ENCODE assay signal across 34 cellular contexts in the genomic region with DNA sequence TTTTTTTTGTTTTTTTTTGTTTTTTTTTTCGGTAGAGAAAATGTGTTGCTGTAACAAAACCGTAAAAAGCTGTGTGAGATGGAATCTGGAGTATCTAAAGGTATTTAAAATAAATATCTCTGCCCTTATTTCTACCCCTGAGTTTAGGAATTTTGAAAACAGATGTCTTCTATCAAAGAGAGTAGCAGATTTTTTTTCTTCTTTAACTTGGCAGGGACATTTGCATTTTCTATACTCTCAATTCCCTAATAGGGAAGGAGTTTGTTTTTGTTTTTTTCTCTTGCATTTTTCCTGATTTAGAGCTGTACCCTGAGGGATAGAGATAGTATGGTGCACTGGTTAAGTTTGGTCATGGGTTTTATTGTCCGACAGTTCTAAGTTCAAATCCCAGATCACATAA.
"Had no signal": no experiment of that assay in that cellular context is flagged by ENCODE, and none has a peak within 500 bp of the region (broad histone marks: within the 10 kb centered on the region; RNA-seq: fewer than 3 reads in every experiment).

No MANE protein-coding gene starts in this region.

- H3K27ac Mint-ChIP-seq: activated B cell treated with CpG ODN at 0.5 μM for 24 hours; activated CD4-positive, alpha-beta memory T cell treated with anti-CD3 and anti-CD28 coated beads for 36 hours; activated CD4-positive, alpha-beta T cell treated with anti-CD3 and anti-CD28 coated beads, Interleukin-2, amount 10 ng/mL, durations not matched to agents 24 days and 14 days; activated CD8-positive, alpha-beta T cell treated with anti-CD3 and anti-CD28 coated beads for 36 hours; activated naive CD4-positive, alpha-beta T cell treated with anti-CD3 and anti-CD28 coated beads for 36 hours; activated naive CD4-positive, alpha-beta T cell treated with anti-CD3 and anti-CD28 coated beads, Interleukin-2, amount 50 U/mL, for 72 hours; activated naive CD8-positive, alpha-beta T cell treated with anti-CD3 and anti-CD28 coated beads for 36 hours; activated T-cell treated with anti-CD3 and anti-CD28 coated beads, Interleukin-2, amount 50 U/mL, for 72 hours; activated T-helper 1 cell treated with anti-CD3 and anti-CD28 coated beads, Interleukin-12 subunit alpha, Interleukin-12 subunit beta, Interleukin-2, Interleukin-4 antibody, amounts not matched to agents 30 ng/mL and 10 ng/mL and 1 ng/mL, durations not matched to agents 14 hours and 24 hours and 36 hours; activated T-helper 17 cell treated with anti-CD3 and anti-CD28 coated beads, Interleukin-2, amount 50 U/mL, for 72 hours; brain; T-helper 1 cell treated with Interleukin-12 subunit alpha and Interleukin-12 subunit beta and Interleukin-4 antibody, amounts not matched to agents 30 μg/mL and 1 μg/mL, for 36 hours; T-helper 2 cell treated with Interferon-gamma antibody and Interleukin-4, amounts not matched to agents 5 μg/mL and 100 μg/mL, for 36 hours had no signal

- H3K4me3 Mint-ChIP-seq: activated B cell treated with CpG ODN at 0.5 μM for 24 hours; activated CD4-positive, alpha-beta memory T cell treated with anti-CD3 and anti-CD28 coated beads for 36 hours; activated CD4-positive, alpha-beta T cell treated with anti-CD3 and anti-CD28 coated beads, Interleukin-2, amount 10 ng/mL, durations not matched to agents 24 days and 14 days; activated CD8-positive, alpha-beta T cell treated with anti-CD3 and anti-CD28 coated beads for 36 hours; activated naive CD4-positive, alpha-beta T cell treated with anti-CD3 and anti-CD28 coated beads for 36 hours; activated naive CD8-positive, alpha-beta T cell treated with anti-CD3 and anti-CD28 coated beads for 36 hours; activated T-cell treated with anti-CD3 and anti-CD28 coated beads, Interleukin-2, amount 50 U/mL, for 4 hours; activated T-cell treated with anti-CD3 and anti-CD28 coated beads, Interleukin-2, amount 50 U/mL, for 72 hours; activated T-helper 1 cell treated with anti-CD3 and anti-CD28 coated beads, Interleukin-12 subunit alpha, Interleukin-12 subunit beta, Interleukin-2, Interleukin-4 antibody, amounts not matched to agents 30 ng/mL and 10 ng/mL and 1 ng/mL, durations not matched to agents 14 hours and 24 hours and 36 hours; activated T-helper 17 cell treated with anti-CD3 and anti-CD28 coated beads, Interleukin-2, amount 50 U/mL, for 72 hours; brain; central memory CD8-positive, alpha-beta T cell; T-helper 1 cell treated with Interleukin-12 subunit alpha and Interleukin-12 subunit beta and Interleukin-4 antibody, amounts not matched to agents 30 μg/mL and 1 μg/mL, for 36 hours; T-helper 2 cell treated with Interferon-gamma antibody and Interleukin-4, amounts not matched to agents 5 μg/mL and 100 μg/mL, for 36 hours had no signal

- H3K4me3 ChIP-seq: cardiac muscle cell had no signal

- H3K27ac ChIP-seq: cardiac muscle cell, VCaP had no signal

- H3K4me1 Mint-ChIP-seq: activated B cell treated with CpG ODN at 0.5 μM for 24 hours; activated CD4-positive, alpha-beta T cell treated with anti-CD3 and anti-CD28 coated beads, Interleukin-2, amount 10 ng/mL, durations not matched to agents 24 days and 14 days; activated naive CD8-positive, alpha-beta T cell treated with anti-CD3 and anti-CD28 coated beads for 36 hours; activated T-helper 17 cell treated with anti-CD3 and anti-CD28 coated beads, Interleukin-2, amount 50 U/mL, for 72 hours; brain; central memory CD8-positive, alpha-beta T cell had no signal

- H3K9me3 Mint-ChIP-seq: activated B cell treated with CpG ODN at 0.5 μM for 24 hours; activated CD4-positive, alpha-beta memory T cell treated with anti-CD3 and anti-CD28 coated beads for 36 hours; activated CD4-positive, alpha-beta T cell treated with anti-CD3 and anti-CD28 coated beads, Interleukin-2, amount 10 ng/mL, durations not matched to agents 24 days and 14 days; activated CD8-positive, alpha-beta T cell treated with anti-CD3 and anti-CD28 coated beads for 36 hours; activated naive CD4-positive, alpha-beta T cell treated with anti-CD3 and anti-CD28 coated beads for 36 hours; activated T-helper 1 cell treated with anti-CD3 and anti-CD28 coated beads, Interleukin-12 subunit alpha, Interleukin-12 subunit beta, Interleukin-2, Interleukin-4 antibody, amounts not matched to agents 30 ng/mL and 10 ng/mL and 1 ng/mL, durations not matched to agents 14 hours and 24 hours and 36 hours; activated T-helper 17 cell treated with anti-CD3 and anti-CD28 coated beads, Interleukin-2, amount 50 U/mL, for 72 hours; brain; central memory CD8-positive, alpha-beta T cell; T-helper 1 cell treated with Interleukin-12 subunit alpha and Interleukin-12 subunit beta and Interleukin-4 antibody, amounts not matched to agents 30 μg/mL and 1 μg/mL, for 36 hours; T-helper 2 cell treated with Interferon-gamma antibody and Interleukin-4, amounts not matched to agents 5 μg/mL and 100 μg/mL, for 36 hours had no signal

- H3K27me3 ChIP-seq: cardiac muscle cell had no signal

- H3K27me3 Mint-ChIP-seq: activated B cell treated with CpG ODN at 0.5 μM for 24 hours; activated CD8-positive, alpha-beta T cell treated with anti-CD3 and anti-CD28 coated beads for 36 hours; activated naive CD8-positive, alpha-beta T cell treated with anti-CD3 and anti-CD28 coated beads for 36 hours; activated T-helper 17 cell treated with anti-CD3 and anti-CD28 coated beads, Interleukin-2, amount 50 U/mL, for 72 hours; brain had no signal

- DNase-seq: activated B cell treated with CpG ODN at 0.5 μM for 24 hours; activated CD4-positive, alpha-beta memory T cell treated with anti-CD3 and anti-CD28 coated beads for 36 hours; activated CD4-positive, alpha-beta T cell treated with anti-CD3 and anti-CD28 coated beads for 4 hours; activated CD4-positive, alpha-beta T cell treated with anti-CD3 and anti-CD28 coated beads, Interleukin-2, amount 10 ng/mL, durations not matched to agents 24 days and 14 days; activated CD4-positive, alpha-beta T cell treated with anti-CD3 and anti-CD28 coated beads, Interleukin-2, amount 50 U/mL, for 1 hour; activated CD4-positive, alpha-beta T cell treated with anti-CD3 and anti-CD28 coated beads, Interleukin-2, amount 50 U/mL, for 4 hours; activated CD4-positive, CD25-positive, alpha-beta regulatory T cell treated with anti-CD3 and anti-CD28 coated beads, Interleukin-2, amount 50 U/mL, for 72 hours; activated CD8-positive, alpha-beta memory T cell treated with anti-CD3 and anti-CD28 coated beads, Interleukin-2, amount 50 U/mL, for 4 hours; activated CD8-positive, alpha-beta T cell treated with anti-CD3 and anti-CD28 coated beads for 36 hours; activated effector memory CD4-positive, alpha-beta T cell treated with anti-CD3 and anti-CD28 coated beads, Interleukin-2, amount 50 U/mL, for 16 hours; activated gamma-delta T cell treated with Interleukin-2 at 50 U/mL for 16 hours; activated naive CD4-positive, alpha-beta T cell; activated naive CD4-positive, alpha-beta T cell treated with anti-CD3 and anti-CD28 coated beads for 36 hours; activated naive CD4-positive, alpha-beta T cell treated with anti-CD3 and anti-CD28 coated beads, Interleukin-2, amount 50 U/mL, for 16 hours; activated naive CD8-positive, alpha-beta T cell treated with anti-CD3 and anti-CD28 coated beads for 36 hours; activated T-cell treated with anti-CD3 and anti-CD28 coated beads for 4 hours; activated T-cell treated with anti-CD3 and anti-CD28 coated beads, Interleukin-2, amount 50 U/mL, for 1 hour; activated T-cell treated with anti-CD3 and anti-CD28 coated beads, Interleukin-2, amount 50 U/mL, for 4 hours; activated T-cell treated with anti-CD3 and anti-CD28 coated beads, Interleukin-2, amount 50 U/mL, for 72 hours; aorta; caudate nucleus; cerebellar nuclear complex; T-helper 1 cell; T-helper 2 cell; T-helper 9 cell had no signal

- H3K36me3 ChIP-seq: cardiac muscle cell had no signal

- H3K36me3 Mint-ChIP-seq: activated CD4-positive, alpha-beta memory T cell treated with anti-CD3 and anti-CD28 coated beads for 36 hours; activated naive CD4-positive, alpha-beta T cell treated with anti-CD3 and anti-CD28 coated beads, Interleukin-2, amount 50 U/mL, for 72 hours; activated naive CD8-positive, alpha-beta T cell treated with anti-CD3 and anti-CD28 coated beads for 36 hours; brain had no signal

- ATAC-seq: activated CD8-positive, alpha-beta T cell treated with anti-CD3 and anti-CD28 coated beads for 36 hours; activated naive CD4-positive, alpha-beta T cell treated with anti-CD3 and anti-CD28 coated beads, Interleukin-2, amount 50 U/mL, for 72 hours; activated T-cell treated with anti-CD3 and anti-CD28 coated beads, Interleukin-2, amount 50 U/mL, for 4 hours; activated T-cell treated with anti-CD3 and anti-CD28 coated beads, Interleukin-2, amount 50 U/mL, for 72 hours; activated T-helper 17 cell treated with anti-CD3 and anti-CD28 coated beads, Interleukin-2, amount 50 U/mL, for 72 hours had no signal
